In genomic region chr10:26696786-26697162, GRCh38 we compare ENCODE assay signal across 8 cellular contexts. TPM values are rescaled to one million over a fixed set of nuclear protein-coding genes. Genes with fewer than 3 reads are reported as not detected.
DNase-seq lines count a peak whose midpoint lies in the region; ATAC-seq and TF ChIP-seq lines count a peak whose summit lies in the region.

No MANE protein-coding gene starts in this region.

- peaks cover 43% of the 10 kb centered on the region for H3K79me2 ChIP-seq in OCI-LY3 (ENCODE audit: low read length)

- 24 to 25% methylated on average over 11 of the region's 11 CpGs for WGBS in heart right ventricle, 2 donors
- WGBS in esophagus, 2 donors = 20 to 26% methylated on average over 11 of the region's 11 CpGs

- DNase-seq in heart right ventricle (no peak), Right ventricle myocardium inferior (ENCODE audit: missing footprints) (no peak), C1 segment of cervical spinal cord (lab: John Stamatoyannopoulos, UW) (no peak), NCI-H187 treated with DMSO at 0.1 percent for 48 hours (lab: John Stamatoyannopoulos, UW) (no peak), NCI-H1436 treated with DMSO at 0.1 percent for 48 hours (lab: John Stamatoyannopoulos, UW) (no peak)

- H2AFZ ChIP-seq in OCI-LY3 (ENCODE audit: low read depth, low read length) = peak overlapping the region; percentile 78

- peak overlapping the region; percentile 93 to 99 (median 97) for H3K27ac ChIP-seq in heart right ventricle
- peak overlapping the region; percentile 61 for H3K27ac ChIP-seq in OCI-LY3 (ENCODE audit: low read length)
- H3K27ac ChIP-seq in esophagus (ENCODE audit: low read depth in 2 of 2, low read length in 1 of 2) = peak overlapping the region; percentile 89 to 90
- peak overlapping the region; percentile 89 for H3K27ac ChIP-seq in rectal smooth muscle tissue (ENCODE audit: low read depth, low read length)

- intact Hi-C loops in heart right ventricle (cut with DNase I) = loop anchor here in 1 of 10 donors (10.0 kb wide), 1 partner anchor 168 kb away; the partner anchor contains the start of gene ABI1
- intact Hi-C loops in Right ventricle myocardium inferior (cut with DNase I) = loop anchor here (2.0 kb wide), 1 partner anchor 164 kb away; the partner anchor contains the start of gene ABI1

- no peak for TF ChIP-seq CTCF in heart right ventricle (IDR thresholded peaks at IDR 0.05)
- TF ChIP-seq CTCF in OCI-LY3 (IDR thresholded peaks at IDR 0.05; ENCODE audit: low read depth, low read length) = no peak

- H3K9me3 ChIP-seq in heart right ventricle (no peaks in the 10 kb centered on the region), OCI-LY3 (ENCODE audit: insufficient read depth, low read length) (no peaks in the 10 kb centered on the region), esophagus (ENCODE audit: control insufficient read depth in 2 of 2, insufficient read depth in 1 of 2, low read depth in 1 of 2, low read length in 1 of 2) (no peaks in the 10 kb centered on the region)

- H3K27me3 ChIP-seq in heart right ventricle = peaks cover 0 to 16% (median 6%) of the 10 kb centered on the region in 7 donors
- no peaks in the 10 kb centered on the region for H3K27me3 ChIP-seq in OCI-LY3 (ENCODE audit: low read depth, low read length)
- no peaks in the 10 kb centered on the region for H3K27me3 ChIP-seq in esophagus (ENCODE audit: control insufficient read depth in 1 of 2, insufficient read depth in 2 of 2, low read length in 2 of 2)
- no peaks in the 10 kb centered on the region for H3K27me3 ChIP-seq in rectal smooth muscle tissue (ENCODE audit: control insufficient read depth, insufficient read depth, low read length)

- H3K4me1 ChIP-seq in heart right ventricle (peaks cover 0 to 19% (median 16%) of the 10 kb centered on the region in 9 donors), OCI-LY3 (ENCODE audit: low read length) (peaks cover 14% of the 10 kb centered on the region; the same call in 1 of the 2 replicates), esophagus (ENCODE audit: control insufficient read depth in 2 of 2, insufficient read depth in 2 of 2, low read length in 1 of 2) (peaks cover 0 to 5% of the 10 kb centered on the region in 2 donors), rectal smooth muscle tissue (ENCODE audit: control insufficient read depth, insufficient read depth, low read length) (peaks cover 4% of the 10 kb centered on the region)

- H4K20me1 ChIP-seq in OCI-LY3 (ENCODE audit: insufficient read depth, low read length) = no peaks in the 10 kb centered on the region

- H3K4me3 ChIP-seq in heart right ventricle = peak overlapping the region; percentile 75 to 97 (median 86)
- peak overlapping the region; percentile 82 for H3K4me3 ChIP-seq in OCI-LY3 (ENCODE audit: low read length)
- H3K4me3 ChIP-seq in esophagus (ENCODE audit: low read depth in 1 of 2, low read length in 2 of 2) = peak overlapping the region; percentile 73 to 80
- peak overlapping the region; percentile 95 for H3K4me3 ChIP-seq in rectal smooth muscle tissue (ENCODE audit: low read length)

- ATAC-seq in heart right ventricle (peak in 5 of 8 donors; percentile 10 to 24 (median 20)), Right ventricle myocardium inferior (no peak)

- H3K4me2 ChIP-seq in OCI-LY3 (ENCODE audit: low read length) = peak overlapping the region; percentile 80

- H3K36me3 ChIP-seq in heart right ventricle (no peaks in the 10 kb centered on the region), OCI-LY3 (replicated peaks; ENCODE audit: low read depth, low read length) (peaks cover 3% of the 10 kb centered on the region), esophagus (ENCODE audit: control insufficient read depth in 2 of 2, insufficient read depth in 2 of 2, low read length in 1 of 2) (no peaks in the 10 kb centered on the region), rectal smooth muscle tissue (ENCODE audit: control insufficient read depth, insufficient read depth, low read length) (no peaks in the 10 kb centered on the region)

- H3K9ac ChIP-seq in OCI-LY3 (ENCODE audit: low read length) (peak overlapping the region; percentile 95), rectal smooth muscle tissue (ENCODE audit: low read length) (peak overlapping the region; percentile 74)

RNA-seq across cellular contexts. Expression of gene PDSS1, which starts 0.7 kb away (rescaled TPM):
- total RNA-seq in heart right ventricle (1 to 10 TPM; 3.7 to 7.2 (median 5.3) TPM), Right ventricle myocardium inferior (6.3 TPM)
- polyA plus RNA-seq in heart right ventricle (10 to 100 TPM; 10.4 to 10.5 TPM), esophagus (10 to 100 TPM; 11.6 to 11.7 TPM)
